Comparison of ENCODE assay signal across 16 cellular contexts in the genomic region with DNA sequence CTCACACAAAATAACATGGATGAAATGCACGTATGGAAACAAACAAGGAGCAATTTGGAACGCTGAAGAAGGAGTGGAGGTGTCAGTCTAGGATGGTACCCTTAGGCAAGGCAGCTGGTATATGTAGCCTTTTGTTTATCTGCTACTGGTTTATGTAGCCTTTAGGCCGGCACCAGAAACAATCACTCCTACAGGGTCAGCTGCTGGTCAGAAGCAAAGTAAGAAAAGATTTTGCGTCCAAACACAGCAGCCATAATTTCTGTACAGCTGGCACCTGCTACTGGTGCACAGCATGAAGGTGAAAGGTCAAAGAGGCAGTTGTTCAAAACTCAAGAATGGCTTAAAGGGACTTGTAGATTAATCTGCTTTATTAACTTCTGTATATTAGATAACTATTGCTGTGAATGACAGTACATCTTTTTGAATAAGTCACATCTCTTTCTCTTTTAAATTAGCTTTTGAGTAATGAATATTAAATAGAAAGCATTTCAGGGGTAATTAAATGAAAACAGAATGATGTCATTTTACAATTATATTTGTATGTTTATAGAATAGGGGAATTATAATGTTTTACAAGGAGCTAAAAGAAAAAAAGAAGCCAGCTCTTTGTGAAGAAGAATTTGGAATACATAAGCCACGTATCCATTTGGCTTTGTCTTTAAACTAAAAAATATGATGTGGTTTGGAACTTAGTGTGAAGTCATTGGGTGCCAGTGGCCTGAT. TPM values are rescaled to one million over a fixed set of nuclear protein-coding genes. Genes with fewer than 3 reads are reported as not detected.
"Had no signal": no experiment of that assay in that cellular context is flagged by ENCODE, and none has a peak within 500 bp of the region (broad histone marks: within the 10 kb centered on the region; RNA-seq: fewer than 3 reads in every experiment).

No MANE protein-coding gene starts in this region.

- DNase-seq: activated CD4-positive, alpha-beta T cell treated with anti-CD3 and anti-CD28 coated beads, Interleukin-2, amount 10 ng/mL, durations not matched to agents 24 days and 14 days; activated CD4-positive, CD25-positive, alpha-beta regulatory T cell; activated CD8-positive, alpha-beta memory T cell treated with anti-CD3 and anti-CD28 coated beads, Interleukin-2, amount 50 U/mL, for 4 hours; activated CD8-positive, alpha-beta T cell treated with anti-CD3 and anti-CD28 coated beads, Interleukin-2, amount 10 ng/mL, durations not matched to agents 7 days and 5 days; activated T-cell treated with anti-CD3 and anti-CD28 coated beads, Interleukin-2, amount 50 U/mL, for 72 hours; aorta; cortex of kidney; effector CD4-positive, alpha-beta T cell; foreskin fibroblast; immature natural killer cell; lower lobe of right lung; nephron progenitor cell; spleen had no signal

- H3K4me1 Mint-ChIP-seq: activated CD4-positive, alpha-beta T cell treated with anti-CD3 and anti-CD28 coated beads, Interleukin-2, amount 10 ng/mL, durations not matched to agents 24 days and 14 days had no signal

- H3K27ac Mint-ChIP-seq: activated CD4-positive, alpha-beta T cell treated with anti-CD3 and anti-CD28 coated beads, Interleukin-2, amount 10 ng/mL, durations not matched to agents 24 days and 14 days; activated CD8-positive, alpha-beta T cell treated with anti-CD3 and anti-CD28 coated beads, Interleukin-2, amount 10 ng/mL, durations not matched to agents 7 days and 5 days; activated T-cell treated with anti-CD3 and anti-CD28 coated beads, Interleukin-2, amount 50 U/mL, for 72 hours; immature natural killer cell; nephron progenitor cell; progenitor cell of endocrine pancreas; T-helper 2 cell treated with Interferon-gamma antibody and Interleukin-4, amounts not matched to agents 5 μg/mL and 100 μg/mL, for 36 hours had no signal

- H3K27ac ChIP-seq: lower lobe of right lung, spleen had no signal

- H3K36me3 ChIP-seq: lower lobe of right lung, spleen had no signal

- H3K27me3 ChIP-seq: spleen had no signal

- ATAC-seq: activated CD8-positive, alpha-beta T cell treated with anti-CD3 and anti-CD28 coated beads, Interleukin-2, amount 10 ng/mL, durations not matched to agents 7 days and 5 days; activated T-cell treated with anti-CD3 and anti-CD28 coated beads, Interleukin-2, amount 50 U/mL, for 72 hours; lower lobe of right lung; sciatic nerve had no signal

- H3K9me3 ChIP-seq: lower lobe of right lung, spleen had no signal

- H3K4me1 ChIP-seq: lower lobe of right lung, spleen had no signal

- H3K4me3 ChIP-seq: lower lobe of right lung, spleen had no signal

- H3K9me3 Mint-ChIP-seq: activated CD4-positive, alpha-beta T cell treated with anti-CD3 and anti-CD28 coated beads, Interleukin-2, amount 10 ng/mL, durations not matched to agents 24 days and 14 days; immature natural killer cell; nephron progenitor cell; T-helper 2 cell treated with Interferon-gamma antibody and Interleukin-4, amounts not matched to agents 5 μg/mL and 100 μg/mL, for 36 hours had no signal

- H3K4me3 Mint-ChIP-seq: activated CD4-positive, alpha-beta T cell treated with anti-CD3 and anti-CD28 coated beads, Interleukin-2, amount 10 ng/mL, durations not matched to agents 24 days and 14 days; activated CD8-positive, alpha-beta T cell treated with anti-CD3 and anti-CD28 coated beads, Interleukin-2, amount 10 ng/mL, durations not matched to agents 7 days and 5 days; activated T-cell treated with anti-CD3 and anti-CD28 coated beads, Interleukin-2, amount 50 U/mL, for 72 hours; immature natural killer cell; nephron progenitor cell; T-helper 2 cell treated with Interferon-gamma antibody and Interleukin-4, amounts not matched to agents 5 μg/mL and 100 μg/mL, for 36 hours had no signal

RNA-seq across cellular contexts. Expression of gene TLX3, which starts 33.1 kb away (rescaled TPM):
- polyA plus RNA-seq: aorta, immature natural killer cell, spleen had no signal
